Comparison of ENCODE assay signal across 14 cellular contexts in the genomic region with DNA sequence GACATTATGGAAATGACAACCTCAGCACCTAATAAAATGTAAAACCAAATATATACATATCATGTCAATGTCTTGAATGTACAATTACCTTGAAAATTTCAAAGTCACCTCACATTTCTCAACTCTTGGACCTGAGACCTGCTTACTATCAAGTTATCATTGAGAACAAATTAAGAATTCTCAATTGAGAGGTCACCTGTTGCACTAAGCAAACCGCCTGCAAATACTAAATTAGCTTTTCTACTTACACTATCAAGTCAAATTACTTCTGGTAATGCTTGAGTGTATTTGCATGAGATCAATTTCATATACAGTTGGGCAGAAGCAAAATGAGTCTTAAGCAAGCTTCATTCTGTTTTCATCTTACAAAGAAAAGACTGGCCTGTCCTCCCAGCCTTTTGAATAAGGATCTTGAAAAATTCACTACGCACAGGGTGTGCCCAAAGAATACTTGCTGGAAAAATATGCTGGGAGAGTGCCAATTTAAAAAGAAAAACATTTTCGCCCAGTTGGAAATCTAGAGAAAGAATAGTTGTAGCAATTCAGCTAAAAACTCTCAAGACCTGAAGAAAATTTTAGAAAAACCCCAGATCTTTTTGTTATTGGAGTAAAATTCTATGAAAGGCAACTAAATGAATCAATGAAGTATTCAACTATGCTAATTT. TPM values are rescaled to one million over a fixed set of nuclear protein-coding genes. Genes with fewer than 3 reads are reported as not detected.
DNase-seq lines count a peak whose midpoint lies in the region; ATAC-seq and TF ChIP-seq lines count a peak whose summit lies in the region.
"Had no signal": no experiment of that assay in that cellular context is flagged by ENCODE, and none has a peak within 500 bp of the region (broad histone marks: within the 10 kb centered on the region; RNA-seq: fewer than 3 reads in every experiment).

No MANE protein-coding gene starts in this region.

- no peaks in the 10 kb centered on the region for H3K27me3 ChIP-seq in H7 (ENCODE audit: control insufficient read depth, insufficient read depth, low read length)
- H3K27me3 ChIP-seq: hepatocyte had no signal

- TF ChIP-seq CTCF in retinal pigment epithelial cell (conservative IDR thresholded peaks at IDR 0.05; ENCODE audit: low read depth, low read length), result no peak

- no peaks in the 10 kb centered on the region for H3K27me3 Mint-ChIP-seq in T-cell
- H3K27me3 Mint-ChIP-seq: stimulated activated memory B cell treated with anti-CD40 and anti-IgM and Interleukin-4, amounts not matched to agents 10 μg/mL and 1 μg/mL and 100 μg/mL, for 72 hours had no signal

- CTCF ChIA-PET in T-cell (lab: Charles Lee), result interaction anchor here (0.5 to 2.7 kb wide), 12 partner anchors 10 to 908 kb away, joined by 3 to 9 read pairs (median 3); a partner anchor contains a TSS

- ATAC-seq in T-cell (replicated peaks in 1 of 4) (no peak), GM21825 (IDR thresholded peaks at IDR 0.05; ENCODE audit: unreplicated experiment) (no peak), GM21515 (IDR thresholded peaks at IDR 0.05; ENCODE audit: unreplicated experiment) (no peak)

- POLR2A ChIA-PET in T-cell (lab: Charles Lee), result interaction anchor here (0.6 to 0.9 kb wide), 4 partner anchors 12 to 59 kb away, joined by 3 to 4 read pairs (median 4); a partner anchor contains a TSS

- H3K4me1 Mint-ChIP-seq in T-cell, result peaks cover 93 to 98% (median 94%) of the 10 kb centered on the region in 3 donors

- no peaks in the 10 kb centered on the region for H3K36me3 ChIP-seq in H7 (replicated peaks; ENCODE audit: control insufficient read depth, insufficient read depth, low read length)

- H3K4me3 Mint-ChIP-seq in T-cell, result peak overlapping the region in 1 of 3 donors; percentile 27
- H3K4me3 Mint-ChIP-seq: stimulated activated memory B cell treated with anti-CD40 and anti-IgM and Interleukin-4, amounts not matched to agents 10 μg/mL and 1 μg/mL and 100 μg/mL, for 72 hours had no signal

- DNase-seq in GM04504 (ENCODE audit: low read depth) (peak; percentile 18), T-cell (no peak), fibroblast of gingiva (ENCODE audit: low read depth) (peak; percentile 65), retinal pigment epithelial cell (ENCODE audit: low read depth) (peak; percentile 18), H7 (no peak), AG08396 (ENCODE audit: low spot score) (no peak)
- DNase-seq: activated T-cell treated with anti-CD3 and anti-CD28 coated beads, Interleukin-2, amount 50 U/mL, for 1 hour; Kasumi-1; posterior cingulate gyrus; SHP77 treated with DMSO at 0.1 percent for 48 hours had no signal

- no peaks in the 10 kb centered on the region for H3K9me3 Mint-ChIP-seq in T-cell
- H3K9me3 Mint-ChIP-seq: stimulated activated memory B cell treated with anti-CD40 and anti-IgM and Interleukin-4, amounts not matched to agents 10 μg/mL and 1 μg/mL and 100 μg/mL, for 72 hours had no signal

- H3K4me3 ChIP-seq in retinal pigment epithelial cell (ENCODE audit: low read length), result no peak overlapping the region
- no peak overlapping the region for H3K4me3 ChIP-seq in H7 (ENCODE audit: insufficient read depth, low read depth, low read length)
- H3K4me3 ChIP-seq: hepatocyte had no signal

- peak overlapping the region; percentile 57 to 58 for H3K27ac Mint-ChIP-seq in T-cell

- H3K36me3 Mint-ChIP-seq in T-cell, result peaks cover 10% of the 10 kb centered on the region

RNA-seq across cellular contexts. Expression of a gene that starts 35.7 kb away (rescaled TPM):
- 100 to 1,000 TPM; 113 to 301 (median 160) TPM for total RNA-seq in T-cell
- total RNA-seq in H7 (2014; rRNA removed; shearing (Covaris generic)), result 35.2 and 41.4 TPM in 2 replicates

Comparison
In these comparisons a context has a peak if more than half of its experiments do, and no peak if none do; other contexts are left out.
1. DNase-seq: peak in GM04504 (single experiment), fibroblast of gingiva (single experiment) and retinal pigment epithelial cell (single experiment); none in T-cell (0 of 34), H7 (single experiment) and AG08396 (single experiment).